8 cellular contexts compared by ENCODE assay signal in the genomic region with DNA sequence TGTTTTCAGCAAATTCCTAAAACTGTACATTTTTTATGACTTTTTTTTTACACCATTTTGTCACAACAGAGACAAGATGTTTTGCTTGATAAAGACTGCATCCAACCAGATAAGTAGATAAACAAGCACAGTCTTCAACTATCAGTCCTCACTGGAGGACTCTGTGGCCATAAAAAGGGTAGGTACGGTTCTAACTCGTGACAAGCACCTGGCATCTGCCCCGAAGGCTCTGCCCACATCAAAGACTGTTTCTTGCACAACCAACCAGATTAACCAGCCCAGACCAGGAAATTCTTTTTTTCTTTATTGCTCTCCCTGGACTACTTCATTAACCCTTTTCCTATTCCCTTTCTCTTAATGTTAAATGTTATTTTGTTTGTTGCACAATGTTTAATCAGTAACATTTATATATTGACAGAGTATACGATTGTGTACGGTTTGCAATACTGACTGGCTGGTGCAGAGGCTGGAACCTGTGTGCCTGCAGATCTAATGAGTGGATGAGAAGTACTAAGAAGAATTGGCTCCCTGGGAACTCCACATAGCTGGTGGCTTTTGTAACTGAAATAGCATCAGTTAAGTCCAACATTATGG.
DNase-seq lines count a peak whose midpoint lies in the region; ATAC-seq and TF ChIP-seq lines count a peak whose summit lies in the region.

No MANE protein-coding gene starts in this region.

- TF ChIP-seq CTCF in 22Rv1 (IDR thresholded peaks at IDR 0.05) (no peak), fibroblast of villous mesenchyme (IDR thresholded peaks at IDR 0.05; ENCODE audit: insufficient read depth, low read depth, low read length) (no peak)

- WGBS in HUES64: 91% methylated on average over 5 of the region's 5 CpGs

- H3K4me3 ChIP-seq in HUES64 (ENCODE audit: low read length) (no peak overlapping the region), fibroblast of villous mesenchyme (ENCODE audit: low read depth, low read length) (no peak overlapping the region)

- DNase-seq in T-helper 22 cell (ENCODE audit: low read depth) (peak; percentile 57), fibroblast of villous mesenchyme (ENCODE audit: low read depth) (peak; percentile 63), ureter (ENCODE audit: low spot score) (peak; percentile 81), NCI-H524 (lab: John Stamatoyannopoulos, UW) (no peak), SW 1271 (lab: John Stamatoyannopoulos, UW) (no peak)

- peaks cover 18% of the 10 kb centered on the region for H3K36me3 ChIP-seq in HUES64 (ENCODE audit: insufficient read depth, low read length)

- H3K9me3 ChIP-seq in HUES64 (ENCODE audit: insufficient read depth, low read depth, low read length): no peaks in the 10 kb centered on the region

- peak overlapping the region; percentile 91 for H3K27ac ChIP-seq in 22Rv1
- H3K27ac ChIP-seq in HUES64 (ENCODE audit: low read depth, low read length): peak overlapping the region; percentile 27; the same call in 1 of the 2 replicates

- H3K9ac ChIP-seq in HUES64 (ENCODE audit: low read depth, low read length): no peak overlapping the region

- peaks cover 57% of the 10 kb centered on the region for H3K4me1 ChIP-seq in HUES64 (ENCODE audit: insufficient read depth, low read length)

- no peaks in the 10 kb centered on the region for H3K27me3 ChIP-seq in HUES64 (ENCODE audit: insufficient read depth, low read length)

- no peak for ATAC-seq in GM19397 (IDR thresholded peaks at IDR 0.05; ENCODE audit: unreplicated experiment)

Comparison
In these comparisons a context has a peak if more than half of its experiments do, and no peak if none do; other contexts are left out.
1. DNase-seq: peak in T-helper 22 cell (single experiment), fibroblast of villous mesenchyme (single experiment) and ureter (single experiment); none in NCI-H524 (0 of 2) and SW 1271 (0 of 2).